8 cellular contexts compared by ENCODE assay signal in genomic region chr17:62995377-62995885, GRCh38. TPM values are rescaled to one million over a fixed set of nuclear protein-coding genes. Genes with fewer than 3 reads are reported as not detected.
DNase-seq lines count a peak whose midpoint lies in the region; ATAC-seq and TF ChIP-seq lines count a peak whose summit lies in the region.
"Had no signal": no experiment of that assay in that cellular context is flagged by ENCODE, and none has a peak within 500 bp of the region (broad histone marks: within the 10 kb centered on the region; RNA-seq: fewer than 3 reads in every experiment).

No MANE protein-coding gene starts in this region.

- no peak for TF ChIP-seq POLR2A in prostate gland (IDR thresholded peaks at IDR 0.05)

- no peaks in the 10 kb centered on the region for H3K36me3 ChIP-seq in SK-N-MC (ENCODE audit: insufficient read depth, low read length)
- H3K36me3 ChIP-seq in prostate gland: no peaks in the 10 kb centered on the region

- no peaks in the 10 kb centered on the region for H3K4me1 ChIP-seq in prostate gland (replicated peaks)

- H3K9me3 ChIP-seq in SK-N-MC (ENCODE audit: low read depth, low read length): no peaks in the 10 kb centered on the region
- no peaks in the 10 kb centered on the region for H3K9me3 ChIP-seq in prostate gland

- DNase-seq in ELR (ENCODE audit: low read depth): peak; percentile 65
- DNase-seq in KG1 (lab: John Stamatoyannopoulos, UW): peak; percentile 45
- DNase-seq in SK-N-MC (ENCODE audit: low read depth, low spot score): peak; percentile 42
- DNase-seq in fibroblast of peridontal ligament (ENCODE audit: extremely low read depth): peak; percentile 47
- DNase-seq in prostate gland (ENCODE audit: low spot score): no peak

- ATAC-seq in GM21381 (IDR thresholded peaks at IDR 0.05; ENCODE audit: unreplicated experiment) (no peak), HG03432 (IDR thresholded peaks at IDR 0.05; ENCODE audit: unreplicated experiment) (no peak)

- H3K4me3 ChIP-seq in SK-N-MC (no peak overlapping the region), prostate gland (no peak overlapping the region)
- H3K4me3 ChIP-seq: skin epidermis had no signal

- 85% methylated on average over 3 of the region's 3 CpGs for WGBS in prostate gland

- intact Hi-C loops in prostate gland (cut with DNase I): no loop called here

- peak in 3 of 4 experiments; percentile 24 to 47 (median 35) for TF ChIP-seq CTCF in prostate gland (IDR thresholded peaks at IDR 0.05)

- H3K27ac ChIP-seq in SK-N-MC: no peak overlapping the region
- H3K27ac ChIP-seq in prostate gland: no peak overlapping the region

- H3K9ac ChIP-seq in SK-N-MC (ENCODE audit: insufficient read length): no peak overlapping the region

- H3K27me3 ChIP-seq in prostate gland (replicated peaks; ENCODE audit: insufficient read depth): no peaks in the 10 kb centered on the region

RNA-seq across cellular contexts. Expression of gene TANC2, which starts 29.4 kb away (rescaled TPM):
- 100 to 1,000 TPM in 1 of 2 donors, 1 to 10 TPM in 1; 8.0 to 193 TPM for total RNA-seq in prostate gland
